ENCODE assay signal across 15 cellular contexts in the genomic region with DNA sequence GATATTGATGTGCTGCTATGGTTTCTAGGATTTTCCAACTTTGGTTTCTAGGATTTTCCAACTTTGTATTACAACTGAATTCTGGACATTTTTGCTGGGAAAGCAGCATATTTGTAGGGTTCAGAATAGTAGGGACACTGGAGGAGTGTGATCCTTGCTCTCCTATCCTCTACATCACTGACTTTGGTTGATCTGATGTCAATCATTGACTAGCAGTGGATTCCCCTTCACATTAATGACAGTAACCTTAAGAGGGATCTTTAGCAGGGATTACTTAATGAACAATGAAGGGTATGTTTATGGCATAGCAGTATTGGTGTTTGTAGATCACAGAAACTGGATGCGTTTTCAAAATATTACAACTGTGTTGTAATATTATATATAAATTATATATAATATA.
A peak's percentile ranks its signal among the peaks of the same experiment; 100 is the strongest.
DNase-seq lines count a peak whose midpoint lies in the region.
"Had no signal": no experiment of that assay in that cellular context is flagged by ENCODE, and none has a peak within 500 bp of the region (broad histone marks: within the 10 kb centered on the region; RNA-seq: fewer than 3 reads in every experiment).

No MANE protein-coding gene starts in this region.

- DNase-seq in ACHN (peak; percentile 33), Caki2 (ENCODE audit: low read depth) (peak; percentile 3), glomerular visceral epithelial cell (ENCODE audit: extremely low spot score) (peak; percentile 13), renal cortical epithelial cell (ENCODE audit: low read depth) (peak; percentile 65), D341Med (ENCODE audit: low spot score) (no peak)
- no peak for DNase-seq in stimulated activated CD4-positive, alpha-beta T cell treated with anti-CD3 and anti-CD28 coated beads, Interleukin-4, amount 100 ng/mL, for 24 hours
- DNase-seq: AML-193; Calu3; CD4-positive, alpha-beta memory T cell; DMS 273 treated with DMSO at 0.1 percent for 48 hours; DMS53; DND-41; EL; GM23248; KBM-7 had no signal

- in situ Hi-C loops in ACHN (cut with HindIII; ENCODE audit: low pct_ligation_motif_present, low pct_unique_long_range_greater_than_20kb, low sequenced_read_pairs): no loop called here
- in situ Hi-C loops in Caki2 (cut with HindIII; ENCODE audit: low pct_unique_long_range_greater_than_20kb, low sequenced_read_pairs): no loop called here

Comparison
In these comparisons a context has a peak if more than half of its experiments do, and no peak if none do; other contexts are left out.
1. DNase-seq: peak in ACHN (single experiment), Caki2 (single experiment), glomerular visceral epithelial cell (single experiment) and renal cortical epithelial cell (single experiment); none in D341Med (single experiment) and stimulated activated CD4-positive, alpha-beta T cell treated with anti-CD3 and anti-CD28 coated beads, Interleukin-4, amount 100 ng/mL, for 24 hours (single experiment).